21 cellular contexts compared by ENCODE assay signal in the genomic region with DNA sequence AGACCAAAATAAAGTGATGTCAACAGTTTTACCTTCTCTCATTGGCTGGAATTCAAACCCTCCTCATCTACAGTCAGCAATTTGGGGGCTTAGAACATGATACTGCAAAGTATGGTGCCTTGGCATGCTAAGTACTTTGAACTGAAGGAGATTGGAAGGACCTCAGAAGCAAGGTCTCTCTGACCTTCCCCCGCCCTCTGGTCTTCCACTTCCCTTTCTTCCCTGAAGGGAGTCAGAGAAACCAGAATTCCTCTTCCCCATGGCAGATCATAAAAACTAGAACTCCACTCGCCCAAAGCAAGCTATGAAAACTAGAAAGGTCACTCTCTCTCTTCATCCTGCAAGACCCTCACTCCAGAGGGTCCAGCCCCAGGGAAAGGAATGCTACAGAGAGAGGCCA.
A peak's percentile ranks its signal among the peaks of the same experiment; 100 is the strongest.
DNase-seq lines count a peak whose midpoint lies in the region; ATAC-seq, FAIRE-seq and TF ChIP-seq lines count a peak whose summit lies in the region.
"Had no signal": no experiment of that assay in that cellular context is flagged by ENCODE, and none has a peak within 500 bp of the region (broad histone marks: within the 10 kb centered on the region; RNA-seq: fewer than 3 reads in every experiment).

No MANE protein-coding gene starts in this region.

- H3K4me1 Mint-ChIP-seq in GM23338 = no peaks in the 10 kb centered on the region
- H3K4me1 Mint-ChIP-seq: CD4-positive, CD25-positive, alpha-beta regulatory T cell had no signal

- no peak overlapping the region for H4K5ac ChIP-seq in mesendoderm (ENCODE audit: low read length)

- TF ChIP-seq CTCF in A549 (IDR thresholded peaks at IDR 0.05) (no peak), GM23338 (conservative IDR thresholded peaks at IDR 0.05; ENCODE audit: low read depth in 2 of 2) (no peak)

- H3K79me1 ChIP-seq in mesendoderm (ENCODE audit: low read length) = no peaks in the 10 kb centered on the region

- no peaks in the 10 kb centered on the region for H3F3A ChIP-seq in GM23338 (replicated peaks; ENCODE audit: low read depth)

- H3K4me1 ChIP-seq in A549 (peaks cover 46% of the 10 kb centered on the region), GM23338 (ENCODE audit: insufficient read depth) (no peaks in the 10 kb centered on the region), mesendoderm (ENCODE audit: control insufficient read depth, low read depth, low read length) (peaks cover 15% of the 10 kb centered on the region)

- no peaks in the 10 kb centered on the region; the same call in 2 of the 3 replicates for H3K36me3 Mint-ChIP-seq in GM23338 (ENCODE audit: low read depth)
- H3K36me3 Mint-ChIP-seq: CD4-positive, CD25-positive, alpha-beta regulatory T cell; IgD-negative memory B cell had no signal

- peak overlapping the region; percentile 96 for H2BK120ac ChIP-seq in mesendoderm (ENCODE audit: low read depth, low read length)

- H3K9me3 Mint-ChIP-seq in GM23338 = peaks cover 5% of the 10 kb centered on the region
- H3K9me3 Mint-ChIP-seq: IgD-negative memory B cell had no signal

- peak overlapping the region; percentile 47; the same call in 1 of the 2 replicates for H2AFZ ChIP-seq in GM23338

- peak overlapping the region; percentile 76 for H2AK5ac ChIP-seq in mesendoderm (ENCODE audit: low read length)

- H3K9me3 ChIP-seq in A549 = peaks cover 5% of the 10 kb centered on the region; the same call in 1 of the 3 replicates

- H3K23ac ChIP-seq in mesendoderm (ENCODE audit: low read length) = no peak overlapping the region

- peaks cover 10% of the 10 kb centered on the region; the same call in 1 of the 2 replicates for H3K9me2 ChIP-seq in GM23338 (ENCODE audit: insufficient read depth)

- peak overlapping the region; percentile 58 for H2BK5ac ChIP-seq in mesendoderm (ENCODE audit: low read length)

- no peak for TF ChIP-seq POLR2A in A549 (IDR thresholded peaks at IDR 0.05; ENCODE audit: low read length)

- H3K27me3 ChIP-seq in GM23338 (ENCODE audit: insufficient read depth) = no peaks in the 10 kb centered on the region
- H3K27me3 ChIP-seq in mesendoderm (ENCODE audit: insufficient read depth, low read length, poor library complexity) = no peaks in the 10 kb centered on the region

- no peak overlapping the region for H3K4me3 Mint-ChIP-seq in GM23338
- H3K4me3 Mint-ChIP-seq: CD4-positive, CD25-positive, alpha-beta regulatory T cell; IgD-negative memory B cell had no signal

- no peak overlapping the region for H3K9ac ChIP-seq in mesendoderm (ENCODE audit: low read length)

- peak overlapping the region; percentile 83 to 87; a peak in 4 of 6 replicates for H3K27ac ChIP-seq in A549
- H3K27ac ChIP-seq in GM23338 (ENCODE audit: low read depth) = no peak overlapping the region
- peak overlapping the region; percentile 15 for H3K27ac ChIP-seq in mesendoderm (ENCODE audit: low read depth, low read length)
- H3K27ac ChIP-seq: RWPE1, SK-N-MC had no signal

- no peaks in the 10 kb centered on the region for H3K79me2 ChIP-seq in GM23338 (replicated peaks; ENCODE audit: insufficient read depth)
- H3K79me2 ChIP-seq in mesendoderm (ENCODE audit: control insufficient read depth, insufficient read depth, low read length) = no peaks in the 10 kb centered on the region

- no peak overlapping the region for H2BK15ac ChIP-seq in mesendoderm (replicated peaks; ENCODE audit: low read depth)

- H3K4ac ChIP-seq in mesendoderm (ENCODE audit: low read depth, low read length) = peak overlapping the region; percentile 91

- DNase-seq in A549 (ENCODE audit: low read depth in 1 of 2, low spot score in 1 of 2) = no peak
- no peak for DNase-seq in GM23338 (ENCODE audit: low spot score)
- peak; percentile 29 for DNase-seq in SKM-1 (lab: John Stamatoyannopoulos, UW; ENCODE audit: unreplicated experiment)
- DNase-seq in mesendoderm = no peak
- no peak for DNase-seq in SK-N-DZ (ENCODE audit: low spot score)
- no peak for DNase-seq in pons (ENCODE audit: low spot score)
- DNase-seq: 8988T; CD4-positive, CD25-positive, alpha-beta regulatory T cell; HCEC 1CT; Karpas-422; NCI-H2029 treated with DMSO at 0.1 percent for 48 hours; NCI-H2227 treated with DMSO at 0.1 percent for 48 hours; NCI-H526 treated with DMSO at 0.1 percent for 48 hours; SHP77 had no signal

- H3K56ac ChIP-seq in mesendoderm (ENCODE audit: low read length) = peak overlapping the region; percentile 47

- TF ChIP-seq RAD21 in A549 (conservative IDR thresholded peaks at IDR 0.05 in 1 of 2, IDR thresholded peaks at IDR 0.05 in 1 of 2) = no peak

- no peaks in the 10 kb centered on the region for H4K20me1 ChIP-seq in GM23338 (replicated peaks; ENCODE audit: insufficient read depth)

- no peak overlapping the region for H4K8ac ChIP-seq in mesendoderm (ENCODE audit: low read depth, low read length)

- WGBS in A549 (ENCODE audit: missing lambda C conversion rate) = 43% methylated on average over 2 of the region's 2 CpGs
- no CpG with 5 or more reads among the region's 2 CpGs for WGBS in mesendoderm (ENCODE audit: extremely low coverage, insufficient coverage, low lambda C conversion rate)

- H3K27ac Mint-ChIP-seq in GM23338 = no peak overlapping the region
- H3K27ac Mint-ChIP-seq: CD4-positive, CD25-positive, alpha-beta regulatory T cell; IgD-negative memory B cell had no signal

- FAIRE-seq in A549 (lab: Jason Lieb, UNC) = no peak
- FAIRE-seq: D721Med, H1 had no signal

- H3K36me3 ChIP-seq in GM23338 (ENCODE audit: insufficient read depth) (no peaks in the 10 kb centered on the region), mesendoderm (ENCODE audit: control insufficient read depth, insufficient read depth, low read length) (no peaks in the 10 kb centered on the region)

- H3K27me3 Mint-ChIP-seq in GM23338 (ENCODE audit: insufficient read depth, low read depth, poor library complexity) = no peaks in the 10 kb centered on the region
- H3K27me3 Mint-ChIP-seq: IgD-negative memory B cell had no signal

- no peak overlapping the region for H3K4me3 ChIP-seq in A549
- H3K4me3 ChIP-seq in GM23338 = no peak overlapping the region
- H3K4me3 ChIP-seq in mesendoderm (ENCODE audit: low read length) = no peak overlapping the region
- H3K4me3 ChIP-seq: SK-N-MC had no signal

- no peak for TF ChIP-seq EP300 in A549 (IDR thresholded peaks at IDR 0.05)

- ATAC-seq in A549 = no peak
- ATAC-seq in GM23338 = no peak
- ATAC-seq in HG03108 (IDR thresholded peaks at IDR 0.05; ENCODE audit: unreplicated experiment) = no peak
- ATAC-seq: Panc1 had no signal

- peak overlapping the region; percentile 93 for H3K18ac ChIP-seq in mesendoderm (ENCODE audit: low read length)

- no peak overlapping the region for H3K4me2 ChIP-seq in A549
- H3K4me2 ChIP-seq in GM23338 = no peak overlapping the region
- H3K4me2 ChIP-seq in mesendoderm (ENCODE audit: low read length) = no peak overlapping the region

- POLR2A ChIA-PET in A549 (lab: Yijun Ruan, JAX) = no interaction called here

- CTCF ChIA-PET in A549 (lab: Yijun Ruan, JAX) = interaction anchor here (1.3 to 1.4 kb wide), 2 partner anchors 21 to 28 kb away, joined by 3 to 4 read pairs; no protein-coding TSS in a partner anchor

TF ChIP-seq in A549, 52 proteins besides CTCF, POLR2A, EP300 and RAD21 (continues in another document):
- no peak for TF ChIP-seq RCOR1 (IDR thresholded peaks at IDR 0.05; ENCODE audit: low read depth, low read length)
- no peak for TF ChIP-seq JUNB (IDR thresholded peaks at IDR 0.05)
- TF ChIP-seq ESRRA (IDR thresholded peaks at IDR 0.05; ENCODE audit: borderline replicate concordance, low read length) = no peak
- TF ChIP-seq, protein P1, sequence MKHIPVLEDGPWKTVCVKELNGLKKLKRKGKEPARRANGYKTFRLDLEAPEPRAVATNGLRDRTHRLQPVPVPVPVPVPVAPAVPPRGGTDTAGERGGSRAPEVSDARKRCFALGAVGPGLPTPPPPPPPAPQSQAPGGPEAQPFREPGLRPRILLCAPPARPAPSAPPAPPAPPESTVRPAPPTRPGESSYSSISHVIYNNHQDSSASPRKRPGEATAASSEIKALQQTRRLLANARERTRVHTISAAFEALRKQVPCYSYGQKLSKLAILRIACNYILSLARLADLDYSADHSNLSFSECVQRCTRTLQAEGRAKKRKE (CRISPR knock-in tag; IDR thresholded peaks at IDR 0.05; ENCODE audit: low read depth) = no peak
- TF ChIP-seq FOXS1 (CRISPR knock-in tag; IDR thresholded peaks at IDR 0.05) = no peak
- no peak for TF ChIP-seq POLR2AphosphoS2 (conservative IDR thresholded peaks at IDR 0.05; ENCODE audit: low read length)
- TF ChIP-seq PHF8 (IDR thresholded peaks at IDR 0.05; ENCODE audit: borderline replicate concordance, low read depth) = no peak
- TF ChIP-seq, protein P2, sequence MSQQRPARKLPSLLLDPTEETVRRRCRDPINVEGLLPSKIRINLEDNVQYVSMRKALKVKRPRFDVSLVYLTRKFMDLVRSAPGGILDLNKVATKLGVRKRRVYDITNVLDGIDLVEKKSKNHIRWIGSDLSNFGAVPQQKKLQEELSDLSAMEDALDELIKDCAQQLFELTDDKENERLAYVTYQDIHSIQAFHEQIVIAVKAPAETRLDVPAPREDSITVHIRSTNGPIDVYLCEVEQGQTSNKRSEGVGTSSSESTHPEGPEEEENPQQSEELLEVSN (IDR thresholded peaks at IDR 0.05; ENCODE audit: borderline replicate concordance, low read depth) = no peak

TF ChIP-seq in GM23338, 12 proteins besides CTCF, POLR2A, EP300 and RAD21:
- TF ChIP-seq STAT1 (IDR thresholded peaks at IDR 0.05; ENCODE audit: unreplicated experiment) (no peak), EZH2phosphoT487 (IDR thresholded peaks at IDR 0.05; ENCODE audit: unreplicated experiment) (no peak), JUNB (IDR thresholded peaks at IDR 0.05; ENCODE audit: unreplicated experiment) (no peak)
- TF ChIP-seq, protein P3, sequence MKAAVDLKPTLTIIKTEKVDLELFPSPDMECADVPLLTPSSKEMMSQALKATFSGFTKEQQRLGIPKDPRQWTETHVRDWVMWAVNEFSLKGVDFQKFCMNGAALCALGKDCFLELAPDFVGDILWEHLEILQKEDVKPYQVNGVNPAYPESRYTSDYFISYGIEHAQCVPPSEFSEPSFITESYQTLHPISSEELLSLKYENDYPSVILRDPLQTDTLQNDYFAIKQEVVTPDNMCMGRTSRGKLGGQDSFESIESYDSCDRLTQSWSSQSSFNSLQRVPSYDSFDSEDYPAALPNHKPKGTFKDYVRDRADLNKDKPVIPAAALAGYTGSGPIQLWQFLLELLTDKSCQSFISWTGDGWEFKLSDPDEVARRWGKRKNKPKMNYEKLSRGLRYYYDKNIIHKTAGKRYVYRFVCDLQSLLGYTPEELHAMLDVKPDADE (IDR thresholded peaks at IDR 0.05) = no peak
TF ChIP-seq in GM23338: peak in this region for 0.
